In the genomic region with DNA sequence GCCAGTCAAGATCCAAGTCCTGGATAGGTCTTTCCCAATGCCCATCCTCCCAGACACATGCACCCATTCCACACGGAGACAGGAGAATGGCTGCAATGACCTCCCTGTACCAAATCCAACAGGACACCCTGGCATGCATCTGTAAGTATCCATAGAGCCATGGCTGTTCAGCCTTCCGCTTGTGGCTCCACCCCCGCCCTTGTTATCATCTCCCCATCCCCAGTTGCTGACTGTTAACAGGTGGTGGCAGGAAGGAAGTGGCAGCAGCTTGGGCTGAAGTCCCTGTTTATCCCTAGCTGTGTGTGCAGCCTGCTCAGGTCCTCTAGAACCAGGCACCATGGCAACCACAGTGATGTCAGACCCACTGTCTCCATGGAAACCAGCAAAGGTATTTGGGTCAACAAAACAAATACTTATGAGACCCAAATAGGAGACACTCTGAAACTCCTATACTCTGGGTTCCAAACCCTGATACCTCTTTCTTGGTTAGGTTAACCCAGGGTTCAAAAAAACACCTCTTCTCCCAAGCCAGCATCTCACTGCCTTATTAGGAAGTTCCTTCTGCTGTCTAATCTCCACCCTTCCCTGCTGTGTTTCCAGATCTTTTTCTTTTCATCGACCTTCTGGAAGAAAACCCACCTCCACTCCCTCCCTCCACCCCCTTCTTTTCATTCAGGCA, we compare ENCODE assay signal across 8 cellular contexts. TPM values are rescaled to one million over a fixed set of nuclear protein-coding genes. Genes with fewer than 3 reads are reported as not detected.
DNase-seq lines count a peak whose midpoint lies in the region; ATAC-seq and TF ChIP-seq lines count a peak whose summit lies in the region.

No MANE protein-coding gene starts in this region.

- H3K27ac ChIP-seq in HCT116 (ENCODE audit: low read depth, low read length), result no peak overlapping the region
- peak overlapping the region; percentile 68 for H3K27ac ChIP-seq in duodenal mucosa (ENCODE audit: low read depth, low read length)
- peak overlapping the region; percentile 98 for H3K27ac ChIP-seq in mesodermal cell (ENCODE audit: low read depth, low read length, severe bottlenecking)

- TF ChIP-seq RAD21 in HCT116 (IDR thresholded peaks at IDR 0.05; ENCODE audit: low read depth), result no peak

- CTCF ChIA-PET in HCT116 (lab: Charles Lee), result interaction anchor here (0.8 to 1.3 kb wide), 5 partner anchors 18 to 408 kb away, joined by 3 to 5 read pairs (median 4); a partner anchor contains a TSS

- no peak for TF ChIP-seq POLR2A in HCT116 (IDR thresholded peaks at IDR 0.05; ENCODE audit: borderline replicate concordance, extremely low read depth, insufficient read depth, insufficient read length)

- no peaks in the 10 kb centered on the region for H4K20me1 ChIP-seq in HCT116 (ENCODE audit: insufficient read depth)

- H3K9ac ChIP-seq in HCT116 (ENCODE audit: low read length) (peak overlapping the region; percentile 56), duodenal mucosa (ENCODE audit: low read depth in 1 of 2, low read length in 2 of 2) (peak overlapping the region; percentile 61 to 79)

- peak; percentile 64 for DNase-seq in Daoy (ENCODE audit: low read depth)
- DNase-seq in HCT116 (ENCODE audit: low read depth, low spot score), result no peak
- peak; percentile 89 for DNase-seq in NCI-H2196 (lab: John Stamatoyannopoulos, UW; ENCODE audit: unreplicated experiment)
- peak; percentile 91 for DNase-seq in activated CD4-positive, alpha-beta T cell treated with anti-CD3 and anti-CD28 coated beads, Interleukin-2, amount 50 U/mL, for 1 hour
- DNase-seq in stimulated activated CD8-positive, alpha-beta memory T cell treated with anti-CD3 and anti-CD28 coated beads, Interleukin-15, amount 100 ng/mL, for 48 hours (ENCODE audit: low read depth in 2 of 2), result peak; percentile 68
- DNase-seq in ureter (ENCODE audit: low spot score), result no peak

- peaks cover 3 to 13% of the 10 kb centered on the region in 2 experiments; a peak in 2 of 4 replicates for H3K36me3 ChIP-seq in HCT116 (ENCODE audit: control insufficient read depth in 1 of 2, insufficient read depth in 2 of 2, low read length in 2 of 2)
- H3K36me3 ChIP-seq in duodenal mucosa (ENCODE audit: control insufficient read depth in 1 of 2, insufficient read depth in 2 of 2, low read length in 2 of 2), result peaks cover 17 to 24% of the 10 kb centered on the region in 2 donors
- H3K36me3 ChIP-seq in mesodermal cell (ENCODE audit: control insufficient read depth, insufficient read depth, low read length), result peaks cover 38% of the 10 kb centered on the region

- POLR2A ChIA-PET in HCT116 (lab: Charles Lee), result interaction anchor here (0.8 to 2.4 kb wide), 3 partner anchors 12 to 18 kb away, joined by 4 to 10 read pairs (median 9); a partner anchor contains a TSS

- no peak for ATAC-seq in HCT116

- intact Hi-C loops in HCT116 (cut with micrococcal nuclease), result no loop called here

- H3K9me2 ChIP-seq in HCT116 (ENCODE audit: insufficient read depth), result no peaks in the 10 kb centered on the region

- H3K9me3 ChIP-seq in HCT116 (ENCODE audit: control insufficient read depth in 1 of 2, insufficient read depth in 1 of 2, low read depth in 1 of 2, low read length in 2 of 2) (no peaks in the 10 kb centered on the region), duodenal mucosa (ENCODE audit: control insufficient read depth in 1 of 2, low read length in 2 of 2) (no peaks in the 10 kb centered on the region), mesodermal cell (ENCODE audit: control insufficient read depth, low read length) (no peaks in the 10 kb centered on the region)

- H3K4me1 ChIP-seq in HCT116 (ENCODE audit: control insufficient read depth in 1 of 2, insufficient read depth in 2 of 2, low read length in 2 of 2) (peaks cover 14 to 33% of the 10 kb centered on the region in 2 experiments), duodenal mucosa (ENCODE audit: control insufficient read depth in 1 of 2, insufficient read depth in 2 of 2, low read length in 2 of 2) (peaks cover 42 to 57% of the 10 kb centered on the region in 2 donors), mesodermal cell (ENCODE audit: control insufficient read depth, insufficient read depth, low read length, poor library complexity, severe bottlenecking) (peaks cover 30% of the 10 kb centered on the region)

- no peak for TF ChIP-seq CTCF in HCT116 (IDR thresholded peaks at IDR 0.05 in 2 of 3, conservative IDR thresholded peaks at IDR 0.05 in 1 of 3; ENCODE audit: borderline replicate concordance in 1 of 3, insufficient read depth in 1 of 3, low read depth in 2 of 3, low read length in 2 of 3)

- H3K27me3 ChIP-seq in HCT116 (ENCODE audit: insufficient read depth, low read length), result no peaks in the 10 kb centered on the region
- H3K27me3 ChIP-seq in duodenal mucosa (ENCODE audit: control insufficient read depth in 1 of 2, insufficient read depth in 2 of 2, low read length in 2 of 2), result no peaks in the 10 kb centered on the region

- H3K79me2 ChIP-seq in HCT116 (ENCODE audit: insufficient read depth, low read length), result peaks cover 2% of the 10 kb centered on the region

- peak overlapping the region; percentile 87 for H3K4me2 ChIP-seq in HCT116 (ENCODE audit: low read length)

- H2AFZ ChIP-seq in HCT116 (ENCODE audit: low read depth, low read length, poor library complexity, severe bottlenecking), result no peak overlapping the region

- no TSS peak for BruUV-seq in HCT116 (replicated peaks; lab: Mats Ljungman, UMichigan)

- WGBS in mesodermal cell (ENCODE audit: insufficient coverage in 2 of 2), 2 experiments, result 0 to 44% methylated on average over 2 to 3 of the region's 4 CpGs

- H3K4me3 ChIP-seq in HCT116 (replicated peaks in 1 of 2; ENCODE audit: low read depth in 1 of 2, low read length in 2 of 2), result peak overlapping the region; percentile 60 to 62
- H3K4me3 ChIP-seq in duodenal mucosa (ENCODE audit: low read depth in 1 of 2, low read length in 2 of 2), result peak overlapping the region; percentile 72 to 82
- peak overlapping the region; percentile 61 for H3K4me3 ChIP-seq in mesodermal cell (ENCODE audit: extremely low read depth, insufficient read depth, low read length, poor library complexity, severe bottlenecking)

- RAD21 ChIA-PET in HCT116 (lab: Charles Lee; ENCODE audit: low non-redundant PET in 1 of 2, low total read pairs in 2 of 2, uncharacterized antibody in 2 of 2, unreplicated experiment in 2 of 2), result interaction anchor here in 1 of 2 experiments (1.0 kb wide), 1 partner anchor 96 kb away, joined by 4 read pairs; a partner anchor contains a TSS

TF ChIP-seq in HCT116, 20 proteins besides CTCF, POLR2A, EP300 and RAD21:
- TF ChIP-seq EZH2phosphoT487 (IDR thresholded peaks at IDR 0.05; ENCODE audit: borderline replicate concordance) (no peak), SRF (IDR thresholded peaks at IDR 0.05; ENCODE audit: low read depth) (0 out of 2 replicates have a peak, but pooled peaks have one; percentile 45)

RNA-seq across cellular contexts. Expression of a gene that starts 0.7 kb away (rescaled TPM):
- total RNA-seq in Daoy (2014; rRNA removed; shearing (Covaris generic)), result 10.5 and 10.9 TPM in 2 replicates
- 12.6 TPM for total RNA-seq in HCT116 (2021; ENCODE audit: unreplicated experiment)
- 12.5 and 17.2 TPM in 2 replicates for polyA plus RNA-seq in HCT116 (2012)
- 62.4 TPM for polyA plus RNA-seq in mesodermal cell (2013, experiment 1 of 2)
- 52.6 TPM for polyA plus RNA-seq in mesodermal cell (2013, experiment 2 of 2)
- 71.2 TPM for total RNA-seq in ureter

RNA-seq across cellular contexts. Expression of a gene that starts 6.4 kb away (rescaled TPM):
- total RNA-seq in Daoy (2014; rRNA removed; shearing (Covaris generic)), result 21.8 and 24.3 TPM in 2 replicates
- total RNA-seq in HCT116 (2021; ENCODE audit: unreplicated experiment) (37.2 TPM), ureter (35.8 TPM)
- 17.0 and 22.1 TPM in 2 replicates for polyA plus RNA-seq in HCT116 (2012)
- polyA plus RNA-seq in mesodermal cell (2013, experiment 1 of 2), result 24.8 TPM
- polyA plus RNA-seq in mesodermal cell (2013, experiment 2 of 2), result 21.1 TPM

RNA-seq across cellular contexts. Expression of a gene that starts 15.4 kb away (rescaled TPM):
- 112 and 126 TPM in 2 replicates for total RNA-seq in Daoy (2014; rRNA removed; shearing (Covaris generic))
- total RNA-seq in HCT116 (2021; ENCODE audit: unreplicated experiment) (148 TPM), ureter (216 TPM)
- 135 and 142 TPM in 2 replicates for polyA plus RNA-seq in HCT116 (2012)
- polyA plus RNA-seq in mesodermal cell (2013, experiment 1 of 2), result 288 TPM
- 227 TPM for polyA plus RNA-seq in mesodermal cell (2013, experiment 2 of 2)

RNA-seq across cellular contexts. Expression of a gene that starts 18.7 kb away (rescaled TPM):
- 3.8 and 5.7 TPM in 2 replicates for total RNA-seq in Daoy (2014; rRNA removed; shearing (Covaris generic))
- 24.0 TPM for total RNA-seq in HCT116 (2021; ENCODE audit: unreplicated experiment)
- 34.6 and 43.4 TPM in 2 replicates for polyA plus RNA-seq in HCT116 (2012)
- 16.2 TPM for polyA plus RNA-seq in mesodermal cell (2013, experiment 1 of 2)
- 13.7 TPM for polyA plus RNA-seq in mesodermal cell (2013, experiment 2 of 2)
- total RNA-seq in ureter, result 41.8 TPM

RNA-seq across cellular contexts. Expression of a gene that starts 19.3 kb away (rescaled TPM):
- total RNA-seq in Daoy (2014; rRNA removed; shearing (Covaris generic)), result 362 and 379 TPM in 2 replicates
- total RNA-seq in HCT116 (2021; ENCODE audit: unreplicated experiment), result 229 TPM
- polyA plus RNA-seq in HCT116 (2012), result 490 and 557 TPM in 2 replicates
- polyA plus RNA-seq in mesodermal cell (2013, experiment 1 of 2), result 298 TPM
- 280 TPM for polyA plus RNA-seq in mesodermal cell (2013, experiment 2 of 2)
- total RNA-seq in ureter, result 24.8 TPM

Comparison
In these comparisons a context has a peak if more than half of its experiments do, and no peak if none do; other contexts are left out.
1. DNase-seq: peak in Daoy (single experiment), NCI-H2196 (single experiment), activated CD4-positive, alpha-beta T cell treated with anti-CD3 and anti-CD28 coated beads, Interleukin-2, amount 50 U/mL, for 1 hour (single experiment) and stimulated activated CD8-positive, alpha-beta memory T cell treated with anti-CD3 and anti-CD28 coated beads, Interleukin-15, amount 100 ng/mL, for 48 hours (2 of 2); none in HCT116 (single experiment) and ureter (single experiment).
2. Peak in every context shown above with its lines, with median percentiles within 50 percentile points of each other: H3K4me3 ChIP-seq.